In the genomic region with DNA sequence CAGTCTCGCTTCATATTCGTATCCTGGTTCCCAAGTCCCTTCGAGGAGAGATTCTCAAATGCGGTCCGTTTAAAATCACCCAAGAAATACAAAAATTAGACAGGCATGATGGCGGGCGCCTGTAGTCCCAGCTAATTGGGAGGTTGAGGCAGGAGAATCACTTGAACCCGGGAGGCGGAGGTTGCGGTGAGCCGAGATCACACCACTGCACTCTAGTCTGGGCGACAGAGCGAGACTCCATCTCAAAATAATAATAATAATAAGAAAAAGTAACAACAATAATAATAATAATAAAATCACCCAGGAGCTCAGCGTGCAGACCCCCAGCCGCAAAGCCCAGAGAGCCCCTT, we compare ENCODE assay signal across 8 cellular contexts.
DNase-seq lines count a peak whose midpoint lies in the region; ATAC-seq and TF ChIP-seq lines count a peak whose summit lies in the region.
"Not testable (repeated sequence)": the region's sequence is repeated elsewhere in the genome, so short reads cannot be mapped to it uniquely, and the experiment has no call there.

No MANE protein-coding gene starts in this region.

- H3K36me3 Mint-ChIP-seq in activated naive CD4-positive, alpha-beta T cell treated with anti-CD3 and anti-CD28 coated beads, Interleukin-2, amount 10 ng/mL, durations not matched to agents 7 days and 5 days; nephron (ENCODE audit: low read depth); stimulated activated memory B cell treated with anti-CD40 and anti-IgM and Interleukin-4, amounts not matched to agents 10 μg/mL and 1 μg/mL and 100 μg/mL, for 72 hours: not testable (repeated sequence)

- CTCF ChIA-PET in AG04449 (lab: Yijun Ruan, JAX): interaction anchor here (1.0 to 1.1 kb wide), 2 partner anchors 125 to 236 kb away, joined by 3 read pairs; partner anchors contain the start of gene ZNF778
- CTCF ChIA-PET in activated naive CD4-positive, alpha-beta T cell treated with anti-CD3 and anti-CD28 coated beads, Interleukin-2, amount 10 ng/mL, durations not matched to agents 7 days and 5 days (lab: Charles Lee): interaction anchor here (1.3 kb wide), 1 partner anchor 147 kb away, joined by 4 read pairs; no protein-coding TSS in a partner anchor

- in situ Hi-C loops in HAP-1 (cut with MboI; ENCODE audit: low sequenced_read_pairs): not testable (repeated sequence)

- H3K4me3 Mint-ChIP-seq in activated naive CD4-positive, alpha-beta T cell treated with anti-CD3 and anti-CD28 coated beads, Interleukin-2, amount 10 ng/mL, durations not matched to agents 7 days and 5 days: peak overlapping the region; percentile 70
- H3K4me3 Mint-ChIP-seq in nephron: peak overlapping the region; percentile 70 to 78 (median 76)
- H3K4me3 Mint-ChIP-seq in stimulated activated memory B cell treated with anti-CD40 and anti-IgM and Interleukin-4, amounts not matched to agents 10 μg/mL and 1 μg/mL and 100 μg/mL, for 72 hours: peak overlapping the region; percentile 79

- peaks cover 40% of the 10 kb centered on the region for H3K4me1 Mint-ChIP-seq in activated naive CD4-positive, alpha-beta T cell treated with anti-CD3 and anti-CD28 coated beads, Interleukin-2, amount 10 ng/mL, durations not matched to agents 7 days and 5 days
- peaks cover 44% of the 10 kb centered on the region for H3K4me1 Mint-ChIP-seq in nephron
- H3K4me1 Mint-ChIP-seq in stimulated activated memory B cell treated with anti-CD40 and anti-IgM and Interleukin-4, amounts not matched to agents 10 μg/mL and 1 μg/mL and 100 μg/mL, for 72 hours: peaks cover 43% of the 10 kb centered on the region

- H3K36me3 ChIP-seq in HAP-1 (replicated peaks); RWPE2 (ENCODE audit: low read depth); effector memory CD4-positive, alpha-beta T cell (ENCODE audit: control insufficient read depth, insufficient read depth, low read length); iPS-15b (ENCODE audit: control insufficient read depth, insufficient read depth, low read length): not testable (repeated sequence)

- H3K9me3 ChIP-seq in HAP-1; RWPE2 (ENCODE audit: severe bottlenecking); effector memory CD4-positive, alpha-beta T cell (ENCODE audit: control insufficient read depth, low read length); iPS-15b (ENCODE audit: control insufficient read depth, insufficient read depth, low read length): not testable (repeated sequence)

- not testable (repeated sequence) for H3K27me3 ChIP-seq in HAP-1 (ENCODE audit: low read depth)
- peaks cover 18% of the 10 kb centered on the region for H3K27me3 ChIP-seq in RWPE2 (ENCODE audit: insufficient read depth, poor library complexity, severe bottlenecking)
- peaks cover 13% of the 10 kb centered on the region for H3K27me3 ChIP-seq in effector memory CD4-positive, alpha-beta T cell (replicated peaks; ENCODE audit: control insufficient read depth, insufficient read depth, low read length, poor library complexity, severe bottlenecking)
- peaks cover 14% of the 10 kb centered on the region for H3K27me3 ChIP-seq in iPS-15b (ENCODE audit: control insufficient read depth, insufficient read depth, low read length)

- H3K4me1 ChIP-seq in HAP-1; RWPE2 (ENCODE audit: insufficient read depth, poor library complexity, severe bottlenecking); iPS-15b (ENCODE audit: control insufficient read depth, insufficient read depth, low read length): not testable (repeated sequence)
- peaks cover 37% of the 10 kb centered on the region for H3K4me1 ChIP-seq in effector memory CD4-positive, alpha-beta T cell (ENCODE audit: control insufficient read depth, insufficient read depth, low read length, poor library complexity, severe bottlenecking)

- H3K27ac ChIP-seq in RWPE2 (ENCODE audit: poor library complexity, severe bottlenecking): not testable (repeated sequence)
- peak overlapping the region; percentile 65 for H3K27ac ChIP-seq in effector memory CD4-positive, alpha-beta T cell (ENCODE audit: insufficient read depth, low read length, poor library complexity, severe bottlenecking)

- H3K4me3 ChIP-seq in AG04449 (ENCODE audit: low read depth, low read length): peak overlapping the region; percentile 71
- H3K4me3 ChIP-seq in HAP-1: peak overlapping the region; percentile 67
- H3K4me3 ChIP-seq in RWPE2 (ENCODE audit: severe bottlenecking): peak overlapping the region; percentile 99
- H3K4me3 ChIP-seq in effector memory CD4-positive, alpha-beta T cell (ENCODE audit: insufficient read depth, low read depth, low read length, poor library complexity, severe bottlenecking): peak overlapping the region; percentile 53
- peak overlapping the region; percentile 75 for H3K4me3 ChIP-seq in iPS-15b (ENCODE audit: low read depth, low read length)

- DNase-seq in AG04449 (ENCODE audit: low read depth, low spot score); HAP-1 (ENCODE audit: low spot score in 2 of 2); RWPE2 (ENCODE audit: low spot score); activated naive CD4-positive, alpha-beta T cell treated with anti-CD3 and anti-CD28 coated beads, Interleukin-2, amount 10 ng/mL, durations not matched to agents 7 days and 5 days; effector memory CD4-positive, alpha-beta T cell: not testable (repeated sequence)

- TF ChIP-seq CTCF in AG04449 (IDR thresholded peaks at IDR 0.05; ENCODE audit: insufficient read depth, low read length, missing control alignments); RWPE2 (IDR thresholded peaks at IDR 0.05; ENCODE audit: poor library complexity, severe bottlenecking); nephron (IDR thresholded peaks at IDR 0.05; ENCODE audit: unreplicated experiment in 3 of 3): not testable (repeated sequence)

- peak overlapping the region; percentile 81 for H3K27ac Mint-ChIP-seq in activated naive CD4-positive, alpha-beta T cell treated with anti-CD3 and anti-CD28 coated beads, Interleukin-2, amount 10 ng/mL, durations not matched to agents 7 days and 5 days
- not testable (repeated sequence) for H3K27ac Mint-ChIP-seq in nephron
- peak overlapping the region; percentile 83 for H3K27ac Mint-ChIP-seq in stimulated activated memory B cell treated with anti-CD40 and anti-IgM and Interleukin-4, amounts not matched to agents 10 μg/mL and 1 μg/mL and 100 μg/mL, for 72 hours

- peaks cover 39% of the 10 kb centered on the region for H3K27me3 Mint-ChIP-seq in activated naive CD4-positive, alpha-beta T cell treated with anti-CD3 and anti-CD28 coated beads, Interleukin-2, amount 10 ng/mL, durations not matched to agents 7 days and 5 days
- peaks cover 33% of the 10 kb centered on the region for H3K27me3 Mint-ChIP-seq in nephron (ENCODE audit: low read depth)
- peaks cover 22% of the 10 kb centered on the region for H3K27me3 Mint-ChIP-seq in stimulated activated memory B cell treated with anti-CD40 and anti-IgM and Interleukin-4, amounts not matched to agents 10 μg/mL and 1 μg/mL and 100 μg/mL, for 72 hours

- not testable (repeated sequence) for ATAC-seq in RWPE2 (ENCODE audit: low read depth); stimulated activated memory B cell treated with anti-CD40 and anti-IgM and Interleukin-4, amounts not matched to agents 10 μg/mL and 1 μg/mL and 100 μg/mL, for 72 hours

- not testable (repeated sequence) for H3K9ac ChIP-seq in iPS-15b (ENCODE audit: low read depth, low read length)

- not testable (repeated sequence) for H3K9me3 Mint-ChIP-seq in activated naive CD4-positive, alpha-beta T cell treated with anti-CD3 and anti-CD28 coated beads, Interleukin-2, amount 10 ng/mL, durations not matched to agents 7 days and 5 days; nephron; stimulated activated memory B cell treated with anti-CD40 and anti-IgM and Interleukin-4, amounts not matched to agents 10 μg/mL and 1 μg/mL and 100 μg/mL, for 72 hours

- POLR2A ChIA-PET in AG04449 (lab: Yijun Ruan, JAX): interaction anchor here (1.0 to 1.3 kb wide), 2 partner anchors 12 to 281 kb away, joined by 3 read pairs; partner anchors contain the start of gene APRT
